In the genomic region with DNA sequence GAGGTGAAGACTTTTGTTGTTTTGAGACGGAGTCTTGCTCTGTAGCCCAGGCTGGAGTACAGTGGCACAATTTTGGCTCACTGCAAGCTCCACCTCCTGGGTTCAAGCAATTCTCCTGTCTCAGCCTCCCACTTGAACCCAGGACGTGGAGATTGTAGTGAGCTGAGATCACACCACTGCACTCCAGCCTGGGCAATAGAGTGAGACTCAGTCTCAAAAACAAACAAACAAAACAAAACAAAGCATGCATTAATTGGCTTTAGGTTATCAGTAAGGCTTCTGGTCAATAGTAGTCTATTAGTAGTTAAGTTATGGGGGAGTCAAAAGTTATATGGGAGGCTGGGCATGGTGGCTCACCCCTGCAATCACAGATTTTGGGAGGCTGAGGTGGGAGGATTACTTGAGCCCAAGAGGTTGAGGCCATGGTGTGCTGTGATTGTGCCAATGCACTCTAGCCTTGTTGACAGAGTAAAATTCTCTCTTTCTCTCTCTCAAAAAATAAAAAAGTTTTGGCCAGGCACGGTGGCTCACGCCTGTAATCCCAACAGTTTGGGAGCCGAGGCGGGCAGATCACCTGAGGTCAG, we compare ENCODE assay signal across 8 cellular contexts. TPM values are rescaled to one million over a fixed set of nuclear protein-coding genes. Genes with fewer than 3 reads are reported as not detected.
DNase-seq lines count a peak whose midpoint lies in the region; ATAC-seq and TF ChIP-seq lines count a peak whose summit lies in the region.
"Not testable (repeated sequence)": the region's sequence is repeated elsewhere in the genome, so short reads cannot be mapped to it uniquely, and the experiment has no call there.

No MANE protein-coding gene starts in this region.

- BruUV-seq in Calu3 (replicated peaks; lab: Mats Ljungman, UMichigan), result not testable (repeated sequence)

- H3K9me3 ChIP-seq in BLaER1, result not testable (repeated sequence)

- not testable (repeated sequence) for H3K9ac ChIP-seq in BLaER1

- not testable (repeated sequence) for DNase-seq in Calu3; T-cell; activated CD4-positive, alpha-beta memory T cell treated with anti-CD3 and anti-CD28 coated beads, Interleukin-2, amount 10 ng/mL, durations not matched to agents 7 days and 5 days; activated naive CD4-positive, alpha-beta T cell treated with anti-CD3 and anti-CD28 coated beads for 36 hours; naive B cell; stimulated activated naive B cell treated with anti-CD40 and anti-IgM and Interleukin-4, amounts not matched to agents 10 μg/mL and 1 μg/mL and 100 μg/mL, for 72 hours

- intact Hi-C loops in Calu3 (cut with micrococcal nuclease; ENCODE audit: unreplicated experiment); activated naive CD4-positive, alpha-beta T cell treated with anti-CD3 and anti-CD28 coated beads for 36 hours (cut with micrococcal nuclease); dendritic cell treated with granulocyte-macrophage colony-stimulating factor and Interleukin-4, amounts not matched to agents 40 ng/mL and 50 ng/mL, for 4 days (cut with micrococcal nuclease): not testable (repeated sequence)

- peak overlapping the region; percentile 19 for H3K4me2 ChIP-seq in BLaER1

- not testable (repeated sequence) for H3K27ac Mint-ChIP-seq in Calu3 (ENCODE audit: unreplicated experiment); stimulated activated naive B cell treated with anti-CD40 and anti-IgM and Interleukin-4, amounts not matched to agents 10 μg/mL and 1 μg/mL and 100 μg/mL, for 72 hours
- H3K27ac Mint-ChIP-seq in T-cell, result peak overlapping the region; percentile 79 to 89
- peak overlapping the region; percentile 33 for H3K27ac Mint-ChIP-seq in activated CD4-positive, alpha-beta memory T cell treated with anti-CD3 and anti-CD28 coated beads, Interleukin-2, amount 10 ng/mL, durations not matched to agents 7 days and 5 days
- peak overlapping the region; percentile 57 for H3K27ac Mint-ChIP-seq in activated naive CD4-positive, alpha-beta T cell treated with anti-CD3 and anti-CD28 coated beads for 36 hours
- H3K27ac Mint-ChIP-seq in dendritic cell treated with granulocyte-macrophage colony-stimulating factor and Interleukin-4, amounts not matched to agents 40 ng/mL and 50 ng/mL, for 4 days, result peak overlapping the region; percentile 26
- peak overlapping the region in 1 of 6 donors; percentile 76 for H3K27ac Mint-ChIP-seq in naive B cell

- not testable (repeated sequence) for H3K27me3 Mint-ChIP-seq in Calu3 (ENCODE audit: unreplicated experiment); T-cell; activated naive CD4-positive, alpha-beta T cell treated with anti-CD3 and anti-CD28 coated beads for 36 hours (ENCODE audit: low read depth); dendritic cell treated with granulocyte-macrophage colony-stimulating factor and Interleukin-4, amounts not matched to agents 40 ng/mL and 50 ng/mL, for 4 days; naive B cell
- peaks cover 10% of the 10 kb centered on the region for H3K27me3 Mint-ChIP-seq in activated CD4-positive, alpha-beta memory T cell treated with anti-CD3 and anti-CD28 coated beads, Interleukin-2, amount 10 ng/mL, durations not matched to agents 7 days and 5 days
- peaks cover 0 to 12% of the 10 kb centered on the region in 2 donors for H3K27me3 Mint-ChIP-seq in stimulated activated naive B cell treated with anti-CD40 and anti-IgM and Interleukin-4, amounts not matched to agents 10 μg/mL and 1 μg/mL and 100 μg/mL, for 72 hours

- H3K27ac ChIP-seq in BLaER1, result not testable (repeated sequence)

- ATAC-seq in T-cell (replicated peaks in 1 of 4); naive B cell (ENCODE audit: low read depth in 2 of 2); stimulated activated naive B cell treated with anti-CD40 and anti-IgM and Interleukin-4, amounts not matched to agents 10 μg/mL and 1 μg/mL and 100 μg/mL, for 72 hours (replicated peaks): not testable (repeated sequence)

- not testable (repeated sequence) for TF ChIP-seq CTCF in Calu3 (IDR thresholded peaks at IDR 0.05; ENCODE audit: unreplicated experiment)

- peaks cover 12% of the 10 kb centered on the region for H3K4me1 ChIP-seq in BLaER1

- H3K4me3 Mint-ChIP-seq in Calu3 (ENCODE audit: low read depth, unreplicated experiment) (peak overlapping the region; percentile 67), T-cell (peak overlapping the region; percentile 75 to 81 (median 76)), naive B cell (peak overlapping the region in 7 of 8 donors; percentile 67 to 86 (median 77))
- H3K4me3 Mint-ChIP-seq in activated CD4-positive, alpha-beta memory T cell treated with anti-CD3 and anti-CD28 coated beads, Interleukin-2, amount 10 ng/mL, durations not matched to agents 7 days and 5 days, result peak overlapping the region; percentile 72
- H3K4me3 Mint-ChIP-seq in activated naive CD4-positive, alpha-beta T cell treated with anti-CD3 and anti-CD28 coated beads for 36 hours, result peak overlapping the region; percentile 75
- H3K4me3 Mint-ChIP-seq in dendritic cell treated with granulocyte-macrophage colony-stimulating factor and Interleukin-4, amounts not matched to agents 40 ng/mL and 50 ng/mL, for 4 days, result not testable (repeated sequence)
- peak overlapping the region; percentile 75 to 81 for H3K4me3 Mint-ChIP-seq in stimulated activated naive B cell treated with anti-CD40 and anti-IgM and Interleukin-4, amounts not matched to agents 10 μg/mL and 1 μg/mL and 100 μg/mL, for 72 hours

- H3K36me3 Mint-ChIP-seq in Calu3 (ENCODE audit: insufficient read depth, unreplicated experiment); T-cell; activated CD4-positive, alpha-beta memory T cell treated with anti-CD3 and anti-CD28 coated beads, Interleukin-2, amount 10 ng/mL, durations not matched to agents 7 days and 5 days (ENCODE audit: low read depth); activated naive CD4-positive, alpha-beta T cell treated with anti-CD3 and anti-CD28 coated beads for 36 hours (ENCODE audit: low read depth); dendritic cell treated with granulocyte-macrophage colony-stimulating factor and Interleukin-4, amounts not matched to agents 40 ng/mL and 50 ng/mL, for 4 days (ENCODE audit: low read depth); naive B cell; stimulated activated naive B cell treated with anti-CD40 and anti-IgM and Interleukin-4, amounts not matched to agents 10 μg/mL and 1 μg/mL and 100 μg/mL, for 72 hours: not testable (repeated sequence)

- POLR2A ChIA-PET in T-cell (lab: Charles Lee), result not testable (repeated sequence)
- POLR2A ChIA-PET in activated CD4-positive, alpha-beta memory T cell treated with anti-CD3 and anti-CD28 coated beads, Interleukin-2, amount 10 ng/mL, durations not matched to agents 7 days and 5 days (lab: Charles Lee), result interaction anchor here (0.9 to 1.2 kb wide), 2 partner anchors 20 to 31 kb away, joined by 3 to 4 read pairs; a partner anchor contains a TSS

- H4K20me1 ChIP-seq in BLaER1, result not testable (repeated sequence)

- not testable (repeated sequence) for H3K36me3 ChIP-seq in BLaER1

- H3K9me3 Mint-ChIP-seq in Calu3 (ENCODE audit: low read depth, unreplicated experiment); T-cell; activated CD4-positive, alpha-beta memory T cell treated with anti-CD3 and anti-CD28 coated beads, Interleukin-2, amount 10 ng/mL, durations not matched to agents 7 days and 5 days; activated naive CD4-positive, alpha-beta T cell treated with anti-CD3 and anti-CD28 coated beads for 36 hours; dendritic cell treated with granulocyte-macrophage colony-stimulating factor and Interleukin-4, amounts not matched to agents 40 ng/mL and 50 ng/mL, for 4 days; naive B cell; stimulated activated naive B cell treated with anti-CD40 and anti-IgM and Interleukin-4, amounts not matched to agents 10 μg/mL and 1 μg/mL and 100 μg/mL, for 72 hours: not testable (repeated sequence)

- not testable (repeated sequence) for H3K4me1 Mint-ChIP-seq in Calu3 (ENCODE audit: low read depth, unreplicated experiment); activated CD4-positive, alpha-beta memory T cell treated with anti-CD3 and anti-CD28 coated beads, Interleukin-2, amount 10 ng/mL, durations not matched to agents 7 days and 5 days; activated naive CD4-positive, alpha-beta T cell treated with anti-CD3 and anti-CD28 coated beads for 36 hours (ENCODE audit: low read depth); dendritic cell treated with granulocyte-macrophage colony-stimulating factor and Interleukin-4, amounts not matched to agents 40 ng/mL and 50 ng/mL, for 4 days (ENCODE audit: low read depth); naive B cell; stimulated activated naive B cell treated with anti-CD40 and anti-IgM and Interleukin-4, amounts not matched to agents 10 μg/mL and 1 μg/mL and 100 μg/mL, for 72 hours
- peaks cover 0 to 10% (median 7%) of the 10 kb centered on the region in 3 donors for H3K4me1 Mint-ChIP-seq in T-cell

- H3K4me3 ChIP-seq in BLaER1, result not testable (repeated sequence)

- CTCF ChIA-PET in Calu3 (lab: Charles Lee) (interaction anchor here (0.7 kb wide), 2 partner anchors 139 to 142 kb away, joined by 4 to 5 read pairs; no protein-coding TSS in a partner anchor), T-cell (lab: Charles Lee) (interaction anchor here in 1 of 2 donors (0.6 kb wide), 1 partner anchor 12 kb away, joined by 3 read pairs; no protein-coding TSS in a partner anchor)
- CTCF ChIA-PET in activated CD4-positive, alpha-beta memory T cell treated with anti-CD3 and anti-CD28 coated beads, Interleukin-2, amount 10 ng/mL, durations not matched to agents 7 days and 5 days (lab: Charles Lee), result interaction anchor here (0.7 to 1.9 kb wide), 3 partner anchors 12 to 66 kb away, joined by 3 to 6 read pairs (median 4); no protein-coding TSS in a partner anchor
- CTCF ChIA-PET in activated naive CD4-positive, alpha-beta T cell treated with anti-CD3 and anti-CD28 coated beads for 36 hours (lab: Charles Lee), result interaction anchor here (0.9 kb wide), 1 partner anchor 11 kb away, joined by 5 read pairs; no protein-coding TSS in a partner anchor

- not testable (repeated sequence) for H3K27me3 ChIP-seq in BLaER1

RNA-seq across cellular contexts. Expression of a gene that starts 27.0 kb away (rescaled TPM):
- 10.1 and 10.8 TPM in 2 replicates for total RNA-seq in Calu3 (2022)
- total RNA-seq in T-cell, result under 1 TPM in 1 of 5 donors, not detected in 4; 0.13 TPM
- not detected for total RNA-seq in activated CD4-positive, alpha-beta memory T cell treated with anti-CD3 and anti-CD28 coated beads, Interleukin-2, amount 10 ng/mL, durations not matched to agents 7 days and 5 days
- total RNA-seq in activated naive CD4-positive, alpha-beta T cell treated with anti-CD3 and anti-CD28 coated beads for 36 hours, result not detected
- not detected for polyA plus RNA-seq in naive B cell (ENCODE audit: low read depth in 6 of 6)

RNA-seq across cellular contexts. Expression of a gene that starts 30.5 kb away (rescaled TPM):
- 129 and 142 TPM in 2 replicates for total RNA-seq in Calu3 (2022)
- 100 to 1,000 TPM; 134 to 173 (median 166) TPM for total RNA-seq in T-cell
- 100 to 1,000 TPM; 107 to 109 TPM for total RNA-seq in activated CD4-positive, alpha-beta memory T cell treated with anti-CD3 and anti-CD28 coated beads, Interleukin-2, amount 10 ng/mL, durations not matched to agents 7 days and 5 days
- 100 to 1,000 TPM in 1 of 2 experiments, 10 to 100 TPM in 1; 96.7 to 106 TPM for total RNA-seq in activated naive CD4-positive, alpha-beta T cell treated with anti-CD3 and anti-CD28 coated beads for 36 hours
- polyA plus RNA-seq in naive B cell (ENCODE audit: low read depth in 6 of 6), result 10 to 100 TPM; 13.4 to 28.7 (median 19.5) TPM
